ENCODE assay signal across 10 cellular contexts in the genomic region with DNA sequence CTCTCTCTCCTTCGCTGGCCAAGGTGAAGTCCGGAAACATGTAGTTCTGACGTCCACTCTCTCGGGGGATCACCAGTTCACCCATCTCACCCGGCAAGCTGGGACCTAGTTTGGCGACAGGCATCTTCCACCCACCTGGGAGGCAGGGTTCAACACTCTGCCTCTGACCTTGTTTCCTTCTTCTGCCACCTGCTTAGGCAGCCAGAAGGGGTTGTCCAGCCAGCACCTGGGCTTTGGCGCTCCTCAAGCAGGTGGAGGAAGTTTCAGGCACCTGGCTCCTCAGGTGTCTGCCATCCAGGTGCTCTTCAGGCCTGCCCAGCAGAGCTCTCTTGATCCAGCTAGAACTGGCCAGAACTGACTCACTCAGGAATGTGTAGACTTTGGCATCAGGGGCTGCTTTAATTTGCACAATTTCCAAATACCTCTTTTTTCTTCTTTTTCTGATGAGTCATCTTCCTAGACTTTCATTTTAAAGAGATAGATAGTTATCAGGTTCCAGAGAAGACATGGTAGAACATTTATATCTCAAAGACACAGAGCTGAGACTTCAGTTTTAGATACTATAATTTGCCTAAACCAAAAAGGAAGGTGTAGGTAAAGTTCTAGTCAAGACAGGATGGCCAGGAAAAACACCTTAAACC. TPM values are rescaled to one million over a fixed set of nuclear protein-coding genes. Genes with fewer than 3 reads are reported as not detected.
"Had no signal": no experiment of that assay in that cellular context is flagged by ENCODE, and none has a peak within 500 bp of the region (broad histone marks: within the 10 kb centered on the region; RNA-seq: fewer than 3 reads in every experiment).

No MANE protein-coding gene starts in this region.

RNA-seq across cellular contexts. Expression of gene VPREB1, which starts 25.6 kb away (rescaled TPM):
- total RNA-seq: activated CD4-positive, alpha-beta memory T cell treated with anti-CD3 and anti-CD28 coated beads for 36 hours; activated CD4-positive, alpha-beta T cell treated with anti-CD3 and anti-CD28 coated beads, Interleukin-2, amount 10 ng/mL, durations not matched to agents 7 days and 5 days; activated naive CD8-positive, alpha-beta T cell treated with anti-CD3 and anti-CD28 coated beads for 36 hours; activated T-cell treated with anti-CD3 and anti-CD28 coated beads, Interleukin-2, amount 50 U/mL, for 4 hours; cerebellum; PC-3; Right ventricle myocardium superior; SJCRH30; T-helper 1 cell treated with Interleukin-12 subunit alpha and Interleukin-12 subunit beta and Interleukin-4 antibody, amounts not matched to agents 30 ng/mL and 1 ng/mL, for 36 hours; WTC11 had no signal
